21 cellular contexts compared by ENCODE assay signal in the genomic region with DNA sequence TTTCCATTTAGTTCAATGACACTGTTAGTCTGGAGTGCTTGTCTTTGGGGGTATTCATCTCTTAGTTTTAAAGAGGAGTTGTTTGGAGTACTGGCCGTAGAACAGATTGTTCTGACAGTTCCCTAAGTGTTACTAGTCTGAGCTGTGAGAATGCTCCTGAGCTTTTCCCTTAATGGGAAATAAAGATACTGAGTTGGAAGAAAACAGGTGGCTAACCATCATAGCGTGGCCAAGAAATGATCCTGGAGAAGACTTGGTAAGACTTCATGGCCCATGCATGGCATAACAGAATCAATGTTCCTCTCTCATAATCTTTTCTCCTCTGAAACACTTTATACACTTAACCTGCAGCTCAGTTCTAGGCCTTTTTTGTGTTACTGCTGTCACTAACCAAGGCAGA. TPM values are rescaled to one million over a fixed set of nuclear protein-coding genes. Genes with fewer than 3 reads are reported as not detected.
DNase-seq lines count a peak whose midpoint lies in the region; ATAC-seq and TF ChIP-seq lines count a peak whose summit lies in the region.
"Had no signal": no experiment of that assay in that cellular context is flagged by ENCODE, and none has a peak within 500 bp of the region (broad histone marks: within the 10 kb centered on the region; RNA-seq: fewer than 3 reads in every experiment).

No MANE protein-coding gene starts in this region.

- peaks cover 29 to 82% (median 68%) of the 10 kb centered on the region in 4 donors for H3K4me1 Mint-ChIP-seq in CD4-positive, CD25-positive, alpha-beta regulatory T cell

- peaks cover 61% of the 10 kb centered on the region for H4K20me1 ChIP-seq in Loucy (ENCODE audit: insufficient read depth, low read length, poor library complexity, severe bottlenecking)

- peaks cover 54% of the 10 kb centered on the region for H3K79me2 ChIP-seq in Loucy (ENCODE audit: insufficient read depth, low read length)

- no peaks in the 10 kb centered on the region for H3K9me3 ChIP-seq in CD4-positive, CD25-positive, alpha-beta regulatory T cell (ENCODE audit: control insufficient read depth in 2 of 2, low read length in 2 of 2)
- no peaks in the 10 kb centered on the region for H3K9me3 ChIP-seq in Loucy (ENCODE audit: insufficient read depth, low read depth, low read length)
- no peaks in the 10 kb centered on the region for H3K9me3 ChIP-seq in effector memory CD4-positive, alpha-beta T cell (ENCODE audit: control insufficient read depth, low read length)
- H3K9me3 ChIP-seq in psoas muscle: no peaks in the 10 kb centered on the region
- H3K9me3 ChIP-seq: right lobe of liver, thoracic aorta had no signal

- H3K9ac ChIP-seq in Loucy (ENCODE audit: low read depth, low read length, poor library complexity, severe bottlenecking): no peak overlapping the region

- ATAC-seq in CD4-positive, CD25-positive, alpha-beta regulatory T cell (ENCODE audit: low read depth in 2 of 2): no peak
- ATAC-seq in psoas muscle (no peak), HG03159 (IDR thresholded peaks at IDR 0.05; ENCODE audit: unreplicated experiment) (no peak), GM19023 (IDR thresholded peaks at IDR 0.05; ENCODE audit: unreplicated experiment) (no peak)
- ATAC-seq: activated CD8-positive, alpha-beta memory T cell treated with anti-CD3 and anti-CD28 coated beads, Interleukin-2, amount 10 ng/mL, durations not matched to agents 7 days and 5 days; right lobe of liver had no signal

- no peak for DNase-seq in CD4-positive, CD25-positive, alpha-beta regulatory T cell
- DNase-seq in effector memory CD4-positive, alpha-beta T cell: no peak
- no peak for DNase-seq in psoas muscle
- DNase-seq in stimulated activated CD4-positive, alpha-beta T cell treated with anti-CD3 and anti-CD28 coated beads, Interleukin-12 subunit alpha, Interleukin-12 subunit beta, amount 100 ng/mL, for 4 hours: no peak
- DNase-seq: activated CD8-positive, alpha-beta memory T cell treated with anti-CD3 and anti-CD28 coated beads, Interleukin-2, amount 10 ng/mL, durations not matched to agents 7 days and 5 days; activated gamma-delta T cell treated with Interleukin-2 at 50 U/mL for 16 hours; C1 segment of cervical spinal cord; effector CD8-positive, alpha-beta T cell; GOT3; IMR-90; mammary epithelial cell; MM.1S; NCI-H1694 treated with DMSO at 0.1 percent for 48 hours; NCI-H510A; right lobe of liver had no signal

- no peak overlapping the region for H2AFZ ChIP-seq in Loucy (ENCODE audit: low read length)
- H2AFZ ChIP-seq: hepatocyte had no signal

- H3K4me3 ChIP-seq in CD4-positive, CD25-positive, alpha-beta regulatory T cell (ENCODE audit: low read depth, low read length): no peak overlapping the region
- no peak overlapping the region for H3K4me3 ChIP-seq in Loucy (ENCODE audit: low read length, poor library complexity, severe bottlenecking)
- no peak overlapping the region for H3K4me3 ChIP-seq in effector memory CD4-positive, alpha-beta T cell (ENCODE audit: insufficient read depth, low read depth, low read length, poor library complexity, severe bottlenecking)
- H3K4me3 ChIP-seq in psoas muscle: peak overlapping the region; percentile 87
- H3K4me3 ChIP-seq: hepatocyte, right lobe of liver, thoracic aorta had no signal

- no peaks in the 10 kb centered on the region for H3K9me2 ChIP-seq in Loucy (replicated peaks; ENCODE audit: low read depth, low read length)

- 0 out of 2 replicates have a peak, but pooled peaks cover 10% of the 10 kb centered on the region for H3F3A ChIP-seq in Loucy (ENCODE audit: low read depth)

- H3K36me3 Mint-ChIP-seq in CD4-positive, CD25-positive, alpha-beta regulatory T cell: peaks cover 69% of the 10 kb centered on the region

- peak overlapping the region in 1 of 4 donors; percentile 0 for H3K4me3 Mint-ChIP-seq in CD4-positive, CD25-positive, alpha-beta regulatory T cell
- H3K4me3 Mint-ChIP-seq: activated CD8-positive, alpha-beta memory T cell treated with anti-CD3 and anti-CD28 coated beads, Interleukin-2, amount 10 ng/mL, durations not matched to agents 7 days and 5 days; neural crest cell had no signal

- no peak for TF ChIP-seq CTCF in Loucy (conservative IDR thresholded peaks at IDR 0.05; ENCODE audit: low read length)
- TF ChIP-seq CTCF in psoas muscle (IDR thresholded peaks at IDR 0.05): no peak

- intact Hi-C loops in psoas muscle (cut with DNase I): no loop called here

- peaks cover 5% of the 10 kb centered on the region for H3K27me3 Mint-ChIP-seq in CD4-positive, CD25-positive, alpha-beta regulatory T cell
- H3K27me3 Mint-ChIP-seq: activated CD8-positive, alpha-beta memory T cell treated with anti-CD3 and anti-CD28 coated beads, Interleukin-2, amount 10 ng/mL, durations not matched to agents 7 days and 5 days had no signal

- H3K9me3 Mint-ChIP-seq in CD4-positive, CD25-positive, alpha-beta regulatory T cell: peaks cover 0 to 3% (median 0%) of the 10 kb centered on the region in 7 donors
- H3K9me3 Mint-ChIP-seq: neural crest cell had no signal

- peak overlapping the region; percentile 56 for H3K27ac ChIP-seq in CD4-positive, CD25-positive, alpha-beta regulatory T cell (ENCODE audit: insufficient read depth, low read length, poor library complexity, severe bottlenecking)
- peak overlapping the region; percentile 7 for H3K27ac ChIP-seq in effector memory CD4-positive, alpha-beta T cell (ENCODE audit: insufficient read depth, low read length, poor library complexity, severe bottlenecking)
- H3K27ac ChIP-seq in psoas muscle: peak overlapping the region; percentile 92
- H3K27ac ChIP-seq: hepatocyte, right lobe of liver had no signal

- 43 to 87% (median 57%) methylated on average over 2 of the region's 2 CpGs for WGBS in psoas muscle, 3 donors

- peaks cover 74% of the 10 kb centered on the region for H3K36me3 ChIP-seq in CD4-positive, CD25-positive, alpha-beta regulatory T cell (ENCODE audit: control insufficient read depth, insufficient read depth, low read length)
- H3K36me3 ChIP-seq in Loucy (ENCODE audit: insufficient read depth, low read length) (peaks cover 63% of the 10 kb centered on the region), psoas muscle (ENCODE audit: insufficient read depth in 1 of 2, low read depth in 1 of 2) (peaks cover 17 to 69% of the 10 kb centered on the region in 2 donors)
- peaks cover 70% of the 10 kb centered on the region for H3K36me3 ChIP-seq in effector memory CD4-positive, alpha-beta T cell (ENCODE audit: control insufficient read depth, insufficient read depth, low read length)

- peaks cover 42% of the 10 kb centered on the region for H3K4me1 ChIP-seq in CD4-positive, CD25-positive, alpha-beta regulatory T cell (ENCODE audit: control insufficient read depth, insufficient read depth, low read length, poor library complexity, severe bottlenecking)
- peaks cover 34% of the 10 kb centered on the region for H3K4me1 ChIP-seq in Loucy (ENCODE audit: insufficient read depth, low read length, poor library complexity, severe bottlenecking)
- peaks cover 42% of the 10 kb centered on the region for H3K4me1 ChIP-seq in effector memory CD4-positive, alpha-beta T cell (ENCODE audit: control insufficient read depth, insufficient read depth, low read length, poor library complexity, severe bottlenecking)
- H3K4me1 ChIP-seq in psoas muscle: peaks cover 67% of the 10 kb centered on the region

- peak overlapping the region in 2 of 3 donors; percentile 85 to 91 for H3K27ac Mint-ChIP-seq in CD4-positive, CD25-positive, alpha-beta regulatory T cell

- peak overlapping the region; percentile 18 for H3K4me2 ChIP-seq in Loucy (ENCODE audit: low read depth, low read length, poor library complexity, severe bottlenecking)
- H3K4me2 ChIP-seq: hepatocyte had no signal

- no peaks in the 10 kb centered on the region for H3K27me3 ChIP-seq in CD4-positive, CD25-positive, alpha-beta regulatory T cell (ENCODE audit: control insufficient read depth, insufficient read depth, low read length)
- H3K27me3 ChIP-seq in Loucy (ENCODE audit: insufficient read depth, low read length, poor library complexity, severe bottlenecking) (no peaks in the 10 kb centered on the region), psoas muscle (ENCODE audit: insufficient read depth in 3 of 3, low read length in 2 of 3) (no peaks in the 10 kb centered on the region)
- H3K27me3 ChIP-seq in effector memory CD4-positive, alpha-beta T cell (replicated peaks; ENCODE audit: control insufficient read depth, insufficient read depth, low read length, poor library complexity, severe bottlenecking): no peaks in the 10 kb centered on the region
- H3K27me3 ChIP-seq: hepatocyte, right lobe of liver had no signal

RNA-seq across cellular contexts. Expression of gene CALM1, which starts 6.2 kb away (rescaled TPM):
- total RNA-seq in CD4-positive, CD25-positive, alpha-beta regulatory T cell: 928 TPM
- 1,000 to 10,000 TPM; 2,265 to 3,181 (median 2,786) TPM for polyA plus RNA-seq in CD4-positive, CD25-positive, alpha-beta regulatory T cell
- total RNA-seq in psoas muscle: 1,000 to 10,000 TPM in 1 of 4 donors, 100 to 1,000 TPM in 3; 460 to 1,593 (median 666) TPM
- polyA plus RNA-seq in psoas muscle: 1,000 to 10,000 TPM in 1 of 3 donors, 100 to 1,000 TPM in 2; 559 to 1,064 (median 580) TPM

Comparison
In these comparisons a context has a peak if more than half of its experiments do, and no peak if none do; other contexts are left out.
1. H3K27ac ChIP-seq: peak in every context shown above with its lines; median percentile 92 in psoas muscle; 56 in CD4-positive, CD25-positive, alpha-beta regulatory T cell; 7 in effector memory CD4-positive, alpha-beta T cell.